Comparison of ENCODE assay signal across 8 cellular contexts in the genomic region with DNA sequence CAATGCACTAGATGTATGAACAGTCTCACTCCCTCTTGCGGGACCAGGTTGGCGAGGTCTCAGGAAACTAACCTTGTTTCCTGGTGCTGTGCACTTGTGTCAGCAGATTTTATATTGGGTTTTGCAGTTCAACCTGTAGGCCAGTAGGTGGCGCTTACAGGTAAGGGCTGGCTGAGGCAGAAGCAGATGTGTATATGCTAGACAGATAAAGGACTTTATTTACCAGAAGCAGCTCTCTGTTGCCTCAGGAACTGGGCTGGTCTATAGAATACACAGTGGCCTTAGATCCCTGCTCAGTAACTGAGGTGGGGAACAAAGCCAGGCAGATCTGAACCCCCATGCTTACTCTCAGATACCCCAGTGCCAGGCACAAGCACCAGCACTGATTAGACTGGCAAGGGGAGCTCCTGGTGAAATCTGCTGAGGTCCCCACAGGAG.
A peak's percentile ranks its signal among the peaks of the same experiment; 100 is the strongest.
DNase-seq lines count a peak whose midpoint lies in the region; ATAC-seq and FAIRE-seq lines count a peak whose summit lies in the region.

No MANE protein-coding gene starts in this region.

- ATAC-seq in GM19351 (IDR thresholded peaks at IDR 0.05; ENCODE audit: unreplicated experiment) (peak; percentile 82), HG03025 (IDR thresholded peaks at IDR 0.05; ENCODE audit: low FRiP score, unreplicated experiment) (no peak)

- in situ Hi-C loops in SK-MEL-5 (cut with HindIII; ENCODE audit: low pct_unique_long_range_greater_than_20kb, low sequenced_read_pairs), result no loop called here

- DNase-seq in CD1c-positive myeloid dendritic cell (ENCODE audit: extremely low spot score) (peak; percentile 65), LoVo (ENCODE audit: low spot score) (peak; percentile 75), SK-MEL-5 (ENCODE audit: low read depth, low spot score) (peak; percentile 73), amniotic epithelial cell (ENCODE audit: low read depth) (peak; percentile 48)
- DNase-seq in stimulated activated CD4-positive, alpha-beta T cell treated with anti-CD3 and anti-CD28 coated beads, TNF-alpha, amount 100 ng/mL, for 4 hours (ENCODE audit: low read depth in 3 of 3), result peak; percentile 3 to 25 (median 14)

- FAIRE-seq in islet of Langerhans (lab: Jason Lieb, UNC), result peak; percentile 92

Comparison
In these comparisons a context has a peak if more than half of its experiments do, and no peak if none do; other contexts are left out.
1. DNase-seq: peak in every context shown above with its lines; median percentile 75 in LoVo; 73 in SK-MEL-5; 65 in CD1c-positive myeloid dendritic cell; 48 in amniotic epithelial cell; 14 in stimulated activated CD4-positive, alpha-beta T cell treated with anti-CD3 and anti-CD28 coated beads, TNF-alpha, amount 100 ng/mL, for 4 hours.